Comparison of ENCODE assay signal across 19 cellular contexts in genomic region chr3:65746848-65747247, GRCh38.
"Had no signal": no experiment of that assay in that cellular context is flagged by ENCODE, and none has a peak within 500 bp of the region (broad histone marks: within the 10 kb centered on the region; RNA-seq: fewer than 3 reads in every experiment).

No MANE protein-coding gene starts in this region.

- DNase-seq: Karpas-422, KG1, MM.1S, NCI-H1092 treated with DMSO at 0.1 percent for 48 hours, NCI-H1436, NCI-H1694, NCI-H187 treated with DMSO at 0.1 percent for 48 hours, NCI-H2029 treated with DMSO at 0.1 percent for 48 hours, NCI-H2171 treated with DMSO at 0.1 percent for 48 hours, NCI-H2227 treated with DMSO at 0.1 percent for 48 hours, NCI-H524, NCI-H526 treated with DMSO at 0.1 percent for 48 hours, NCI-H748 treated with DMSO at 0.1 percent for 48 hours, Right ventricle myocardium superior, RPMI8226, SIG-M5 had no signal

- H3K27ac ChIP-seq: HL-60, SJSA1, SK-N-MC had no signal

- H3K36me3 ChIP-seq: SJSA1 had no signal

- H3K9me3 ChIP-seq: SJSA1 had no signal

- H3K4me3 ChIP-seq: SJSA1, SK-N-MC had no signal

- H3K27me3 ChIP-seq: SJSA1 had no signal
